In genomic region chr6:24253360-24253759, GRCh38 we compare ENCODE assay signal across 22 cellular contexts.
DNase-seq lines count a peak whose midpoint lies in the region; ATAC-seq and TF ChIP-seq lines count a peak whose summit lies in the region.
"Had no signal": no experiment of that assay in that cellular context is flagged by ENCODE, and none has a peak within 500 bp of the region (broad histone marks: within the 10 kb centered on the region; RNA-seq: fewer than 3 reads in every experiment).

No MANE protein-coding gene starts in this region.

- H3K9ac ChIP-seq in neural progenitor cell = no peak overlapping the region
- H3K9ac ChIP-seq: BLaER1 treated with 17β-estradiol and CSF1 and Interleukin-3, amounts not matched to agents 10 nM and 100 nM had no signal

- H3K27ac Mint-ChIP-seq in neural progenitor cell = no peak overlapping the region
- H3K27ac Mint-ChIP-seq: CD14-positive monocyte; CD4-positive, alpha-beta T cell; CD8-positive, alpha-beta memory T cell; HFFc6 had no signal

- peaks cover 35% of the 10 kb centered on the region for H3K4me1 Mint-ChIP-seq in neural progenitor cell
- H3K4me1 Mint-ChIP-seq: CD14-positive monocyte; CD8-positive, alpha-beta memory T cell had no signal

- DNase-seq in DMS53 treated with DMSO at 0.1 percent for 48 hours (lab: John Stamatoyannopoulos, UW; ENCODE audit: unreplicated experiment) (peak; percentile 20), left colon (no peak), neural progenitor cell (ENCODE audit: low spot score) (no peak), Right ventricle myocardium superior (no peak)
- no peak for DNase-seq in activated T-cell treated with anti-CD3 and anti-CD28 coated beads, Interleukin-2, amount 50 U/mL, for 1 hour
- DNase-seq: 8988T; ACHN; AML-193; BE2C; CD4-positive, alpha-beta T cell; CD8-positive, alpha-beta memory T cell; DMS79; EL; GDM1; HFFc6 had no signal

- H3K36me3 ChIP-seq in neural progenitor cell = peaks cover 7% of the 10 kb centered on the region
- H3K36me3 ChIP-seq: BE2C; BLaER1 treated with 17β-estradiol and CSF1 and Interleukin-3, amounts not matched to agents 10 nM and 100 nM; HAP-1 had no signal

- H3K36me3 Mint-ChIP-seq in neural progenitor cell = peaks cover 2% of the 10 kb centered on the region
- H3K36me3 Mint-ChIP-seq: CD14-positive monocyte had no signal

- no peak for TF ChIP-seq CTCF in neural progenitor cell (IDR thresholded peaks at IDR 0.05)

- H3K27ac ChIP-seq in neural progenitor cell = peak overlapping the region; percentile 78
- H3K27ac ChIP-seq: A549; BLaER1 treated with 17β-estradiol and CSF1 and Interleukin-3, amounts not matched to agents 10 nM and 100 nM had no signal

- H2AFZ ChIP-seq in neural progenitor cell (replicated peaks) = no peak overlapping the region
- H2AFZ ChIP-seq: GM23338 had no signal

- no peaks in the 10 kb centered on the region for H3K79me2 ChIP-seq in neural progenitor cell (ENCODE audit: low read depth)

- no peaks in the 10 kb centered on the region for H4K20me1 ChIP-seq in neural progenitor cell (ENCODE audit: low read depth)
- H4K20me1 ChIP-seq: BLaER1 treated with 17β-estradiol and CSF1 and Interleukin-3, amounts not matched to agents 10 nM and 100 nM had no signal

- peaks cover 23% of the 10 kb centered on the region for H3F3A ChIP-seq in neural progenitor cell (ENCODE audit: low read depth)

- no peaks in the 10 kb centered on the region for H3K27me3 ChIP-seq in neural progenitor cell
- H3K27me3 ChIP-seq: BE2C; BLaER1 treated with 17β-estradiol and CSF1 and Interleukin-3, amounts not matched to agents 10 nM and 100 nM had no signal

- peaks cover 25% of the 10 kb centered on the region for H3K9me3 Mint-ChIP-seq in neural progenitor cell

- H3K27me3 Mint-ChIP-seq in neural progenitor cell (ENCODE audit: insufficient read depth, low read depth) = peaks cover under 1% of the 10 kb centered on the region

- H3K4me2 ChIP-seq in neural progenitor cell = no peak overlapping the region
- H3K4me2 ChIP-seq: A549; BLaER1 treated with 17β-estradiol and CSF1 and Interleukin-3, amounts not matched to agents 10 nM and 100 nM; GM23338 had no signal

- H3K4me3 Mint-ChIP-seq in neural progenitor cell = no peak overlapping the region
- H3K4me3 Mint-ChIP-seq: CD14-positive monocyte; CD4-positive, alpha-beta T cell; CD8-positive, alpha-beta memory T cell; GM23338; HFFc6 had no signal

- peaks cover 52% of the 10 kb centered on the region for H3K4me1 ChIP-seq in neural progenitor cell
- H3K4me1 ChIP-seq: A549, BE2C, HAP-1 had no signal

- no peak overlapping the region for H3K4me3 ChIP-seq in neural progenitor cell
- H3K4me3 ChIP-seq: A549; BLaER1 treated with 17β-estradiol and CSF1 and Interleukin-3, amounts not matched to agents 10 nM and 100 nM; GM12878; GM23338; HAP-1 had no signal

- intact Hi-C loops in left colon (cut with DNase I, micrococcal nuclease) (no loop called here), Right ventricle myocardium superior (cut with DNase I) (no loop called here)

- ATAC-seq in left colon = peak; percentile 75
- no peak for ATAC-seq in GM21381 (IDR thresholded peaks at IDR 0.05; ENCODE audit: unreplicated experiment)
- ATAC-seq in Right ventricle myocardium superior (ENCODE audit: poor library complexity) = no peak
- ATAC-seq: A549, GM12878, GM23338 had no signal

- peaks cover 9% of the 10 kb centered on the region for H3K9me3 ChIP-seq in neural progenitor cell (ENCODE audit: low read depth)
- H3K9me3 ChIP-seq: BE2C, HAP-1 had no signal
